ENCODE assay signal across 30 cellular contexts in genomic region chr1:239861985-239862384, GRCh38.
"Had no signal": no experiment of that assay in that cellular context is flagged by ENCODE, and none has a peak within 500 bp of the region (broad histone marks: within the 10 kb centered on the region; RNA-seq: fewer than 3 reads in every experiment).

No MANE protein-coding gene starts in this region.

- ATAC-seq: body of pancreas; foreskin keratinocyte; heart left ventricle; left lobe of liver; natural killer cell; right cardiac atrium; stimulated activated naive B cell treated with anti-CD40 and anti-IgM and Interleukin-4, amounts not matched to agents 10 μg/mL and 1 μg/mL and 100 μg/mL, for 72 hours had no signal

- H3K27ac ChIP-seq: adrenal gland, body of pancreas, esophagus muscularis mucosa, foreskin keratinocyte, lower lobe of right lung, neural progenitor cell, stomach, thyroid gland had no signal

- DNase-seq: activated CD4-positive, alpha-beta memory T cell treated with anti-CD3 and anti-CD28 coated beads for 36 hours; activated CD4-positive, alpha-beta T cell treated with anti-CD3 and anti-CD28 coated beads, Interleukin-2, amount 10 ng/mL, durations not matched to agents 24 days and 14 days; activated CD4-positive, CD25-positive, alpha-beta regulatory T cell treated with anti-CD3 and anti-CD28 coated beads, Interleukin-2, amount 50 U/mL, for 72 hours; activated CD8-positive, alpha-beta memory T cell treated with anti-CD3 and anti-CD28 coated beads, Interleukin-2, amount 50 U/mL, for 4 hours; activated effector memory CD4-positive, alpha-beta T cell treated with anti-CD3 and anti-CD28 coated beads, Interleukin-2, amount 50 U/mL, for 16 hours; activated naive CD4-positive, alpha-beta T cell treated with anti-CD3 and anti-CD28 coated beads for 36 hours; activated naive CD8-positive, alpha-beta T cell treated with anti-CD3 and anti-CD28 coated beads for 36 hours; activated T-cell treated with anti-CD3 and anti-CD28 coated beads, Interleukin-2, amount 50 U/mL, for 1 hour; adrenal gland; aorta; body of pancreas; dermis blood vessel endothelial cell; effector CD4-positive, alpha-beta T cell; foreskin keratinocyte; heart left ventricle; hypothalamus; lower lobe of right lung; mesenchymal stem cell; natural killer cell; posterior cingulate gyrus; right cardiac atrium; stimulated activated CD4-positive, alpha-beta T cell treated with anti-CD3 and anti-CD28 coated beads, Interleukin-15, amount 100 ng/mL, for 24 hours; stimulated activated CD4-positive, alpha-beta T cell treated with anti-CD3 and anti-CD28 coated beads, Interleukin-2, amount 100 ng/mL, for 24 hours; stimulated activated naive B cell treated with anti-CD40 and anti-IgM and Interleukin-4, amounts not matched to agents 10 μg/mL and 1 μg/mL and 100 μg/mL, for 72 hours; stomach; T1000; thyroid gland had no signal

- H3K27me3 ChIP-seq: adrenal gland, body of pancreas, esophagus muscularis mucosa, foreskin keratinocyte, heart left ventricle, neural progenitor cell, stomach, thyroid gland had no signal

- H3K4me1 ChIP-seq: adrenal gland, foreskin keratinocyte, lower lobe of right lung, thyroid gland had no signal

- H3K9me3 ChIP-seq: adrenal gland, body of pancreas, esophagus muscularis mucosa, heart left ventricle, lower lobe of right lung, stomach, thyroid gland had no signal

- H3K36me3 ChIP-seq: adrenal gland, esophagus muscularis mucosa, heart left ventricle, lower lobe of right lung, neural progenitor cell, stomach, thyroid gland had no signal

- H3K4me3 ChIP-seq: adrenal gland, body of pancreas, esophagus muscularis mucosa, heart left ventricle, lower lobe of right lung, neural progenitor cell, stomach, thyroid gland had no signal
